ENCODE assay signal across 30 cellular contexts in the genomic region with DNA sequence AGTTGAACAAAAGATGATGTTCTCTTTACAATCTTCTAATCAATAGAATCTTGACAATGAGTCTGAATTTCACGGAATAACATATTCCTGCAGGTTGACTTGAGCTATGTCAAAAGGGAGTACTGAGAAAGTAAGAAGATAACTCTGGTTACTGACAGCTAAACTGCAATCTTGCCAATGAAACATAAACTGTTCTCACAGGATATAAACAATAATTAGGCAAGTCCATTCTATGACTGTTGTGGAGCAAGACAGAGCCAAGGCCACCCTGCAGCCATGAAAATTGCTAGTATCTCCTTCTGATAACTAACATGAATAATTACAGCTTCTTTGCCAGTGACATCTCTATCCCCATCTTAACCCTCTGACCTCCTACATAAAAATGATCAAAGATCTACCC.
"Had no signal": no experiment of that assay in that cellular context is flagged by ENCODE, and none has a peak within 500 bp of the region (broad histone marks: within the 10 kb centered on the region; RNA-seq: fewer than 3 reads in every experiment).

No MANE protein-coding gene starts in this region.

- H3K36me3 ChIP-seq: colonic mucosa, esophagus muscularis mucosa, gastrocnemius medialis, prostate gland, right atrium auricular region, suprapubic skin, transverse colon, upper lobe of right lung, uterus had no signal

- H3K4me2 ChIP-seq: smooth muscle cell had no signal

- H3K4me3 Mint-ChIP-seq: dendritic cell treated with granulocyte-macrophage colony-stimulating factor and Interleukin-4, amounts not matched to agents 40 ng/mL and 50 ng/mL, for 4 days; memory B cell; mesothelial cell of epicardium; naive B cell; nephron; stimulated activated naive CD8-positive, alpha-beta T cell treated with anti-CD3 and anti-CD28 coated beads, Interleukin-15, amount 100 ng/mL, for 72 hours had no signal

- H3K27me3 ChIP-seq: colonic mucosa, gastrocnemius medialis, right atrium auricular region, upper lobe of right lung, uterus had no signal

- H3K27ac Mint-ChIP-seq: dendritic cell treated with granulocyte-macrophage colony-stimulating factor and Interleukin-4, amounts not matched to agents 40 ng/mL and 50 ng/mL, for 4 days; memory B cell; mesothelial cell of epicardium; naive B cell; nephron had no signal

- H3K27me3 Mint-ChIP-seq: stimulated activated naive CD8-positive, alpha-beta T cell treated with anti-CD3 and anti-CD28 coated beads, Interleukin-15, amount 100 ng/mL, for 72 hours had no signal

- H3K4me1 Mint-ChIP-seq: mesothelial cell of epicardium; nephron; stimulated activated naive CD8-positive, alpha-beta T cell treated with anti-CD3 and anti-CD28 coated beads, Interleukin-15, amount 100 ng/mL, for 72 hours had no signal

- H3K9me3 ChIP-seq: colonic mucosa, esophagus muscularis mucosa, gastrocnemius medialis, mucosa of descending colon, prostate gland, right atrium auricular region, suprapubic skin, transverse colon, upper lobe of right lung, uterus had no signal

- H3K4me1 ChIP-seq: colonic mucosa, esophagus muscularis mucosa, gastrocnemius medialis, prostate gland, right atrium auricular region, suprapubic skin, transverse colon, upper lobe of right lung, uterus had no signal

- H3K36me3 Mint-ChIP-seq: memory B cell, mesothelial cell of epicardium, naive B cell had no signal

- ATAC-seq: gastrocnemius medialis; left lobe of liver; mucosa of descending colon; sciatic nerve; stimulated activated naive CD8-positive, alpha-beta T cell treated with anti-CD3 and anti-CD28 coated beads, Interleukin-15, amount 100 ng/mL, for 72 hours; upper lobe of right lung had no signal

- H3K4me3 ChIP-seq: colonic mucosa, esophagus muscularis mucosa, gastrocnemius medialis, lung, mucosa of descending colon, prostate gland, right atrium auricular region, smooth muscle cell, suprapubic skin, transverse colon, upper lobe of right lung, uterus had no signal

- H3K27ac ChIP-seq: colonic mucosa, esophagus muscularis mucosa, gastrocnemius medialis, prostate gland, right atrium auricular region, suprapubic skin, transverse colon, upper lobe of right lung, uterus had no signal

- H3K9me3 Mint-ChIP-seq: dendritic cell treated with granulocyte-macrophage colony-stimulating factor and Interleukin-4, amounts not matched to agents 40 ng/mL and 50 ng/mL, for 4 days; memory B cell; stimulated activated naive CD8-positive, alpha-beta T cell treated with anti-CD3 and anti-CD28 coated beads, Interleukin-15, amount 100 ng/mL, for 72 hours had no signal

- DNase-seq: colonic mucosa; effector memory CD4-positive, alpha-beta T cell; foreskin fibroblast; gastrocnemius medialis; head of caudate nucleus; kidney; mucosa of descending colon; naive B cell; nucleus accumbens; stimulated activated CD4-positive, alpha-beta T cell treated with anti-CD3 and anti-CD28 coated beads, Interleukin-12 subunit alpha, Interleukin-12 subunit beta, amount 100 ng/mL, for 4 hours; stimulated activated CD4-positive, alpha-beta T cell treated with anti-CD3 and anti-CD28 coated beads, Interleukin-1b, Interleukin-23, amount 100 ng/mL, for 48 hours; stimulated activated CD4-positive, alpha-beta T cell treated with anti-CD3 and anti-CD28 coated beads, Interleukin-4, amount 100 ng/mL, for 1 hour; stimulated activated CD8-positive, alpha-beta memory T cell treated with anti-CD3 and anti-CD28 coated beads, Interleukin-4, amount 100 ng/mL, for 48 hours; stimulated activated naive CD4-positive, alpha-beta T cell; stimulated activated naive CD8-positive, alpha-beta T cell treated with anti-CD3 and anti-CD28 coated beads, Interleukin-15, amount 100 ng/mL, for 72 hours; transverse colon; upper lobe of right lung; uterus had no signal
